18 cellular contexts compared by ENCODE assay signal in genomic region chr18:70398076-70398475, GRCh38.
"Had no signal": no experiment of that assay in that cellular context is flagged by ENCODE, and none has a peak within 500 bp of the region (broad histone marks: within the 10 kb centered on the region; RNA-seq: fewer than 3 reads in every experiment).

No MANE protein-coding gene starts in this region.

- H3K27ac Mint-ChIP-seq: activated CD4-positive, alpha-beta memory T cell treated with anti-CD3 and anti-CD28 coated beads for 36 hours; activated CD4-positive, alpha-beta T cell treated with anti-CD3 and anti-CD28 coated beads for 36 hours; activated CD8-positive, alpha-beta memory T cell treated with anti-CD3 and anti-CD28 coated beads, Interleukin-2, amount 10 ng/mL, durations not matched to agents 7 days and 5 days; activated naive CD4-positive, alpha-beta T cell treated with anti-CD3 and anti-CD28 coated beads, Interleukin-2, amount 50 U/mL, for 72 hours; activated T-cell treated with anti-CD3 and anti-CD28 coated beads, Interleukin-2, amount 50 U/mL, for 24 hours; brain; natural killer cell treated with Interleukin-12 subunit alpha and Interleukin-12 subunit beta and Interleukin-15 and Interleukin-18, amount 100 ng/mL, for 72 hours; stimulated activated effector memory CD8-positive, alpha-beta T cell treated with anti-CD3 and anti-CD28 coated beads, Interleukin-12 subunit alpha, Interleukin-12 subunit beta, amount 100 ng/mL, for 72 hours had no signal

- H3K4me3 Mint-ChIP-seq: activated CD4-positive, alpha-beta memory T cell treated with anti-CD3 and anti-CD28 coated beads for 36 hours; activated CD4-positive, alpha-beta T cell treated with anti-CD3 and anti-CD28 coated beads for 36 hours; activated CD8-positive, alpha-beta memory T cell treated with anti-CD3 and anti-CD28 coated beads, Interleukin-2, amount 10 ng/mL, durations not matched to agents 7 days and 5 days; activated T-cell treated with anti-CD3 and anti-CD28 coated beads, Interleukin-2, amount 50 U/mL, for 24 hours; brain; natural killer cell treated with Interleukin-12 subunit alpha and Interleukin-12 subunit beta and Interleukin-15 and Interleukin-18, amount 100 ng/mL, for 72 hours; stimulated activated effector memory CD8-positive, alpha-beta T cell treated with anti-CD3 and anti-CD28 coated beads, Interleukin-12 subunit alpha, Interleukin-12 subunit beta, amount 100 ng/mL, for 72 hours had no signal

- H3K4me3 ChIP-seq: coronary artery, esophagus squamous epithelium, thoracic aorta had no signal

- H3K4me1 ChIP-seq: esophagus squamous epithelium had no signal

- H3K36me3 ChIP-seq: esophagus squamous epithelium, thoracic aorta had no signal

- H3K9me3 ChIP-seq: esophagus squamous epithelium, thoracic aorta had no signal

- H3K27me3 ChIP-seq: esophagus squamous epithelium had no signal

- ATAC-seq: activated CD4-positive, alpha-beta T cell treated with anti-CD3 and anti-CD28 coated beads for 36 hours; activated CD8-positive, alpha-beta memory T cell treated with anti-CD3 and anti-CD28 coated beads, Interleukin-2, amount 10 ng/mL, durations not matched to agents 7 days and 5 days; activated naive CD4-positive, alpha-beta T cell treated with anti-CD3 and anti-CD28 coated beads, Interleukin-2, amount 50 U/mL, for 72 hours; natural killer cell treated with Interleukin-12 subunit alpha and Interleukin-12 subunit beta and Interleukin-15 and Interleukin-18, amount 100 ng/mL, for 72 hours had no signal

- H3K36me3 Mint-ChIP-seq: activated CD4-positive, alpha-beta memory T cell treated with anti-CD3 and anti-CD28 coated beads for 36 hours; activated CD8-positive, alpha-beta memory T cell treated with anti-CD3 and anti-CD28 coated beads, Interleukin-2, amount 10 ng/mL, durations not matched to agents 7 days and 5 days; activated naive CD4-positive, alpha-beta T cell treated with anti-CD3 and anti-CD28 coated beads, Interleukin-2, amount 50 U/mL, for 72 hours; brain; natural killer cell treated with Interleukin-12 subunit alpha and Interleukin-12 subunit beta and Interleukin-15 and Interleukin-18, amount 100 ng/mL, for 72 hours; stimulated activated effector memory CD8-positive, alpha-beta T cell treated with anti-CD3 and anti-CD28 coated beads, Interleukin-12 subunit alpha, Interleukin-12 subunit beta, amount 100 ng/mL, for 72 hours had no signal

- H3K27me3 Mint-ChIP-seq: activated CD4-positive, alpha-beta memory T cell treated with anti-CD3 and anti-CD28 coated beads for 36 hours; activated CD4-positive, alpha-beta T cell treated with anti-CD3 and anti-CD28 coated beads for 36 hours; activated CD8-positive, alpha-beta memory T cell treated with anti-CD3 and anti-CD28 coated beads, Interleukin-2, amount 10 ng/mL, durations not matched to agents 7 days and 5 days; activated T-cell treated with anti-CD3 and anti-CD28 coated beads, Interleukin-2, amount 50 U/mL, for 24 hours had no signal

- DNase-seq: activated CD4-positive, alpha-beta memory T cell treated with anti-CD3 and anti-CD28 coated beads for 36 hours; activated CD4-positive, alpha-beta T cell treated with anti-CD3 and anti-CD28 coated beads for 36 hours; activated CD8-positive, alpha-beta memory T cell treated with anti-CD3 and anti-CD28 coated beads, Interleukin-2, amount 10 ng/mL, durations not matched to agents 7 days and 5 days; activated effector memory CD4-positive, alpha-beta T cell treated with anti-CD3 and anti-CD28 coated beads, Interleukin-2, amount 50 U/mL, for 16 hours; activated T-cell treated with anti-CD3 and anti-CD28 coated beads, Interleukin-2, amount 50 U/mL, for 24 hours; central memory CD4-positive, alpha-beta T cell; effector CD4-positive, alpha-beta T cell; esophagus squamous epithelium; hippocampal formation; kidney glomerular epithelial cell; mesendoderm; posterior cingulate gyrus had no signal

- H3K27ac ChIP-seq: coronary artery, esophagus squamous epithelium, thoracic aorta had no signal

- H3K4me1 Mint-ChIP-seq: activated CD4-positive, alpha-beta T cell treated with anti-CD3 and anti-CD28 coated beads for 36 hours; activated CD8-positive, alpha-beta memory T cell treated with anti-CD3 and anti-CD28 coated beads, Interleukin-2, amount 10 ng/mL, durations not matched to agents 7 days and 5 days; brain; stimulated activated effector memory CD8-positive, alpha-beta T cell treated with anti-CD3 and anti-CD28 coated beads, Interleukin-12 subunit alpha, Interleukin-12 subunit beta, amount 100 ng/mL, for 72 hours had no signal
